ENCODE assay signal across 11 cellular contexts in genomic region chr11:88292156-88292844, GRCh38. TPM values are rescaled to one million over a fixed set of nuclear protein-coding genes. Genes with fewer than 3 reads are reported as not detected.
DNase-seq lines count a peak whose midpoint lies in the region; ATAC-seq and TF ChIP-seq lines count a peak whose summit lies in the region.
"Had no signal": no experiment of that assay in that cellular context is flagged by ENCODE, and none has a peak within 500 bp of the region (broad histone marks: within the 10 kb centered on the region; RNA-seq: fewer than 3 reads in every experiment).

No MANE protein-coding gene starts in this region.

- H3K27ac Mint-ChIP-seq in natural killer cell (peak overlapping the region; percentile 54 to 99), immature natural killer cell (peak overlapping the region; percentile 39 to 75 (median 61)), CD14-positive monocyte (no peak overlapping the region)
- H3K27ac Mint-ChIP-seq in natural killer cell treated with Interleukin-12 subunit alpha and Interleukin-12 subunit beta and Interleukin-15 and Interleukin-18, amount 100 ng/mL, for 72 hours = peak overlapping the region in 1 of 2 donors; percentile 31
- H3K27ac Mint-ChIP-seq: B cell had no signal

- ATAC-seq in natural killer cell (no peak), HG03521 (IDR thresholded peaks at IDR 0.05; ENCODE audit: unreplicated experiment) (no peak)
- no peak for ATAC-seq in natural killer cell treated with Interleukin-12 subunit alpha and Interleukin-12 subunit beta and Interleukin-15 and Interleukin-18, amount 100 ng/mL, for 72 hours

- intact Hi-C loops in natural killer cell (cut with micrococcal nuclease) (no loop called here), CD14-positive monocyte (cut with micrococcal nuclease) (no loop called here)

- H3K36me3 Mint-ChIP-seq in natural killer cell = peaks cover 27% of the 10 kb centered on the region
- H3K36me3 Mint-ChIP-seq in natural killer cell treated with Interleukin-12 subunit alpha and Interleukin-12 subunit beta and Interleukin-15 and Interleukin-18, amount 100 ng/mL, for 72 hours = peaks cover 52% of the 10 kb centered on the region
- peaks cover 22 to 67% (median 27%) of the 10 kb centered on the region in 3 donors for H3K36me3 Mint-ChIP-seq in immature natural killer cell
- peaks cover 84 to 87% of the 10 kb centered on the region in 2 donors for H3K36me3 Mint-ChIP-seq in CD14-positive monocyte

- H3K4me3 Mint-ChIP-seq in natural killer cell (no peak overlapping the region), immature natural killer cell (no peak overlapping the region), CD14-positive monocyte (no peak overlapping the region)
- no peak overlapping the region for H3K4me3 Mint-ChIP-seq in natural killer cell treated with Interleukin-12 subunit alpha and Interleukin-12 subunit beta and Interleukin-15 and Interleukin-18, amount 100 ng/mL, for 72 hours
- H3K4me3 Mint-ChIP-seq: B cell, memory B cell had no signal

- TF ChIP-seq CTCF in natural killer cell (IDR thresholded peaks at IDR 0.05) = no peak
- TF ChIP-seq CTCF in CD14-positive monocyte (IDR thresholded peaks at IDR 0.05) = no peak

- H3K9me3 Mint-ChIP-seq in natural killer cell (no peaks in the 10 kb centered on the region), immature natural killer cell (no peaks in the 10 kb centered on the region), CD14-positive monocyte (peaks cover 0 to 4% (median 0%) of the 10 kb centered on the region in 7 donors)
- no peaks in the 10 kb centered on the region for H3K9me3 Mint-ChIP-seq in natural killer cell treated with Interleukin-12 subunit alpha and Interleukin-12 subunit beta and Interleukin-15 and Interleukin-18, amount 100 ng/mL, for 72 hours
- H3K9me3 Mint-ChIP-seq: memory B cell had no signal

- in situ Hi-C loops in SK-MEL-5 (cut with HindIII; ENCODE audit: low pct_unique_long_range_greater_than_20kb, low sequenced_read_pairs) = no loop called here

- DNase-seq in natural killer cell (no peak), SK-MEL-5 (ENCODE audit: low read depth, low spot score) (peak; percentile 59), immature natural killer cell (no peak), CD14-positive monocyte (ENCODE audit: low spot score) (no peak), iPS-NIHi11 (ENCODE audit: low spot score) (no peak), occipital lobe (lab: John Stamatoyannopoulos, UW) (no peak)
- no peak for DNase-seq in natural killer cell treated with Interleukin-12 subunit alpha and Interleukin-12 subunit beta and Interleukin-15 and Interleukin-18, amount 100 ng/mL, for 72 hours (ENCODE audit: low spot score)
- DNase-seq: Karpas-422 had no signal

- H3K4me1 Mint-ChIP-seq in natural killer cell = peaks cover 30 to 43% of the 10 kb centered on the region in 2 donors
- peaks cover 25 to 43% of the 10 kb centered on the region in 2 donors for H3K4me1 Mint-ChIP-seq in natural killer cell treated with Interleukin-12 subunit alpha and Interleukin-12 subunit beta and Interleukin-15 and Interleukin-18, amount 100 ng/mL, for 72 hours (ENCODE audit: low read depth in 2 of 2)
- peaks cover 19 to 54% of the 10 kb centered on the region in 2 donors for H3K4me1 Mint-ChIP-seq in immature natural killer cell
- no peaks in the 10 kb centered on the region for H3K4me1 Mint-ChIP-seq in CD14-positive monocyte
- H3K4me1 Mint-ChIP-seq: B cell, memory B cell had no signal

- H3K27me3 Mint-ChIP-seq in natural killer cell (ENCODE audit: low read depth in 2 of 2) (no peaks in the 10 kb centered on the region), immature natural killer cell (ENCODE audit: low read depth in 3 of 3) (peaks cover 0 to 2% (median 0%) of the 10 kb centered on the region in 3 donors), CD14-positive monocyte (ENCODE audit: low read depth in 3 of 3) (no peaks in the 10 kb centered on the region)
- no peaks in the 10 kb centered on the region for H3K27me3 Mint-ChIP-seq in natural killer cell treated with Interleukin-12 subunit alpha and Interleukin-12 subunit beta and Interleukin-15 and Interleukin-18, amount 100 ng/mL, for 72 hours
- H3K27me3 Mint-ChIP-seq: B cell, memory B cell had no signal

RNA-seq across cellular contexts. Expression of gene CTSC, which starts 45.2 kb away (rescaled TPM):
- total RNA-seq in natural killer cell = 100 to 1,000 TPM; 182 to 275 (median 227) TPM
- total RNA-seq in natural killer cell treated with Interleukin-12 subunit alpha and Interleukin-12 subunit beta and Interleukin-15 and Interleukin-18, amount 100 ng/mL, for 72 hours = 100 to 1,000 TPM; 213 to 381 TPM
- 216 and 235 TPM in 2 replicates for total RNA-seq in SK-MEL-5 (2014; rRNA removed; shearing (Covaris generic))
- polyA plus RNA-seq in SK-MEL-5 (2015; cell fraction: cytosol; rRNA removed) = 256 and 259 TPM in 2 replicates
- 85.1 and 111 TPM in 2 replicates for polyA plus RNA-seq in SK-MEL-5 (2015; cell fraction: nucleus; rRNA removed)
- 100 to 1,000 TPM; 389 to 655 (median 558) TPM for polyA plus RNA-seq in immature natural killer cell
- polyA plus RNA-seq in CD14-positive monocyte = 100 to 1,000 TPM; 284 to 415 TPM
- 13.9 TPM for total RNA-seq in occipital lobe

Comparison
In these comparisons a context has a peak if more than half of its experiments do, and no peak if none do; other contexts are left out.
1. H3K27ac Mint-ChIP-seq: peak in natural killer cell (2 of 2) and immature natural killer cell (6 of 6); none in CD14-positive monocyte (0 of 7).
2. RNA of gene CTSC, which starts 45.2 kb away (total RNA-seq): 213 to 381 TPM in natural killer cell treated with Interleukin-12 subunit alpha and Interleukin-12 subunit beta and Interleukin-15 and Interleukin-18, amount 100 ng/mL, for 72 hours, 216 to 235 TPM in SK-MEL-5 and 182 to 275 TPM in natural killer cell; 13.9 TPM in occipital lobe (single experiment); every median in the first group is over 10 times any median in the second.